In genomic region chr5:116032094-116032517, GRCh38 we compare ENCODE assay signal across 8 cellular contexts. TPM values are rescaled to one million over a fixed set of nuclear protein-coding genes. Genes with fewer than 3 reads are reported as not detected.
DNase-seq lines count a peak whose midpoint lies in the region; ATAC-seq and TF ChIP-seq lines count a peak whose summit lies in the region.

ARL14EPL (plus strand) TSS chr5:116032472; CDS start chr5:116051466, 18,994 bp downstream.

- CTCF ChIA-PET in PC-3 (lab: Charles Lee), result interaction anchor here (0.7 to 1.3 kb wide), 2 partner anchors 145 to 396 kb away, joined by 3 to 8 read pairs; no protein-coding TSS in a partner anchor

- peaks cover 3% of the 10 kb centered on the region for H3K27me3 Mint-ChIP-seq in progenitor cell of endocrine pancreas

- ATAC-seq in GM18519 (IDR thresholded peaks at IDR 0.05; ENCODE audit: low FRiP score, unreplicated experiment) (peak; percentile 47), HG03060 (IDR thresholded peaks at IDR 0.05; ENCODE audit: low read depth, unreplicated experiment) (peak; percentile 69), PC-3 (peak; percentile 100)

- H3K4me2 ChIP-seq in PC-3 (ENCODE audit: low read length) (peak within 1 kb of the TSS; percentile 30), fibroblast of lung (ENCODE audit: extremely low read depth, insufficient read depth, low read length) (peak within 1 kb of the TSS; percentile 42)

- H3K9ac ChIP-seq in PC-3 (ENCODE audit: low read length), result no peak within 1 kb of the TSS
- no peak within 1 kb of the TSS for H3K9ac ChIP-seq in fibroblast of lung (ENCODE audit: insufficient read depth, low read length)

- H3K36me3 ChIP-seq in PC-3 (ENCODE audit: low read depth, low read length) (no peaks in the 10 kb centered on the region), fibroblast of lung (ENCODE audit: control insufficient read depth, insufficient read depth, low read length) (no peaks in the 10 kb centered on the region)

- no TSS peak for BruUV-seq in PC-3 (replicated peaks; lab: Mats Ljungman, UMichigan)

- H3K79me2 ChIP-seq in PC-3 (ENCODE audit: low read length) (no peaks in the 10 kb centered on the region), fibroblast of lung (ENCODE audit: control insufficient read depth, insufficient read depth, low read length) (no peaks in the 10 kb centered on the region)

- H3K27ac Mint-ChIP-seq in progenitor cell of endocrine pancreas, result peak within 1 kb of the TSS; percentile 29

- H3K4me3 ChIP-seq in PC-3 (ENCODE audit: low read length) (no peak within 1 kb of the TSS), fibroblast of lung (replicated peaks in 1 of 4; ENCODE audit: control extremely low read depth in 1 of 4, insufficient read depth in 1 of 4, low read depth in 3 of 4, low read length in 4 of 4) (no peak within 1 kb of the TSS)

- no peak within 1 kb of the TSS for H3K4me3 Mint-ChIP-seq in progenitor cell of endocrine pancreas (ENCODE audit: low read depth)

- H3F3A ChIP-seq in PC-3 (ENCODE audit: low read length, unreplicated experiment), result no peaks in the 10 kb centered on the region

- H3K27me3 ChIP-seq in PC-3 (ENCODE audit: low read length) (no peaks in the 10 kb centered on the region), fibroblast of lung (ENCODE audit: control insufficient read depth, insufficient read depth, low read length) (no peaks in the 10 kb centered on the region)

- H3K4me1 ChIP-seq in PC-3 (ENCODE audit: insufficient read depth, low read length), result peaks cover 30% of the 10 kb centered on the region
- no peaks in the 10 kb centered on the region for H3K4me1 ChIP-seq in fibroblast of lung (ENCODE audit: control insufficient read depth, extremely low read depth, insufficient read depth, low read length)

- no peaks in the 10 kb centered on the region for H3K9me2 ChIP-seq in PC-3 (replicated peaks; ENCODE audit: low read length)

- H3K36me3 Mint-ChIP-seq in progenitor cell of endocrine pancreas (ENCODE audit: insufficient read depth), result no peaks in the 10 kb centered on the region

- TF ChIP-seq CTCF in PC-3 (conservative IDR thresholded peaks at IDR 0.05; ENCODE audit: low read depth, low read length) (peak; percentile 46; the same call in 1 of the 2 replicates), fibroblast of lung (conservative IDR thresholded peaks at IDR 0.05 in 1 of 2, IDR thresholded peaks at IDR 0.05 in 1 of 2; ENCODE audit: low read depth in 1 of 2, low read length in 2 of 2) (peak; percentile 32 to 60), progenitor cell of endocrine pancreas (IDR thresholded peaks at IDR 0.05; ENCODE audit: unreplicated experiment) (peak; percentile 13)

- POLR2A ChIA-PET in PC-3 (lab: Charles Lee; ENCODE audit: unreplicated experiment), result no interaction called here

- intact Hi-C loops in PC-3 (cut with micrococcal nuclease), result loop anchor here (1.0 to 2.0 kb wide), 3 partner anchors 36 to 189 kb away; no protein-coding TSS in a partner anchor

- H2AFZ ChIP-seq in PC-3 (ENCODE audit: low read length) (no peak within 1 kb of the TSS), fibroblast of lung (ENCODE audit: low read length) (no peak within 1 kb of the TSS)

- H3K27ac ChIP-seq in PC-3 (ENCODE audit: low read length), result peak within 1 kb of the TSS; percentile 43
- H3K27ac ChIP-seq in fibroblast of lung (ENCODE audit: insufficient read depth, low read length), result no peak within 1 kb of the TSS

- H3K9me3 ChIP-seq in PC-3 (ENCODE audit: low read length) (no peaks in the 10 kb centered on the region), fibroblast of lung (ENCODE audit: control insufficient read depth, insufficient read depth, low read depth, low read length) (no peaks in the 10 kb centered on the region)

- H4K20me1 ChIP-seq in PC-3 (ENCODE audit: low read length), result no peaks in the 10 kb centered on the region
- H4K20me1 ChIP-seq in fibroblast of lung (ENCODE audit: control insufficient read depth, extremely low read depth, insufficient read depth, low read length), result no peaks in the 10 kb centered on the region

- H3K4me1 Mint-ChIP-seq in progenitor cell of endocrine pancreas (ENCODE audit: low read depth), result no peaks in the 10 kb centered on the region

- DNase-seq in AG08396 (ENCODE audit: low spot score) (peak; percentile 55), PC-3 (peak; percentile 87), fibroblast of lung (ENCODE audit: low read depth in 2 of 2) (peak; percentile 91 to 94), progenitor cell of endocrine pancreas (ENCODE audit: low spot score, unreplicated experiment) (no peak), NCI-H526 (lab: John Stamatoyannopoulos, UW) (no peak)
- no peak for DNase-seq in activated T-cell treated with anti-CD3 and anti-CD28 coated beads, Interleukin-2, amount 50 U/mL, for 1 hour

- no peaks in the 10 kb centered on the region for H3K9me3 Mint-ChIP-seq in progenitor cell of endocrine pancreas (ENCODE audit: low read depth)

RNA-seq across cellular contexts. Expression of gene ARL14EPL, which starts in this region (rescaled TPM):
- not detected in 2 replicates for total RNA-seq in PC-3 (2014; rRNA removed)
- total RNA-seq in fibroblast of lung, result not detected in 2 replicates
- not detected in 2 replicates for polyA plus RNA-seq in fibroblast of lung
- not detected in 2 replicates for polyA plus RNA-seq in fibroblast of lung (2012)
- not detected in 2 replicates for polyA minus RNA-seq in fibroblast of lung (ENCODE audit: low replicate concordance)
- not detected in 2 replicates for total RNA-seq in progenitor cell of endocrine pancreas

Comparison
In these comparisons a context has a peak if more than half of its experiments do, and no peak if none do; other contexts are left out.
1. Peak in DNase-seq, ATAC-seq, H3K27ac ChIP-seq and H3K4me2 ChIP-seq in PC-3; RNA of the gene not detected or under 1 TPM.
2. Peak in DNase-seq and H3K4me2 ChIP-seq in fibroblast of lung; RNA of the gene not detected or under 1 TPM.
3. ATAC-seq: peak in every context shown above with its lines; median percentile 100 in PC-3; 69 in HG03060; 47 in GM18519.